Comparison of ENCODE assay signal across 1 cellular context in the genomic region with DNA sequence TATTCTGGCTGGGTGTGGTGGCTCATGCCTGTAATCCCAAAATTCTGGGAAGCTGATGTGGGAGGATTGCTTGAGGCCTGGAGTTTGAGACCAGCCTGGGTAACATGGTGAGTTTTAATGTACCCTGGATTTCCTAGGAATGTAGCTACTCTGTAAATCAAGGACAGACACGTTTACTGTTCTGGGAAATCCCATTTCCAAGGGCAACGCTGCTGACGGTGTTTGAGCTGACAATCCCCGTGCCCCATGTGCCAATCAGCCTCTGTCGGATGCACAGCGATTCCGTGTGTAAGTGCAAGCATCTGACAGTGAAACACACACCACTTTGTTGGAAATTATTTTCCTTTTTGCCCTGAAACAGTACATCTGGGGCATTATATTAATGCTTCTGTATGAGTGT.
TF ChIP-seq lines count a peak whose summit lies in the region.

No MANE protein-coding gene starts in this region.

TF ChIP-seq in GM23338, 12 proteins besides CTCF, POLR2A, EP300 and RAD21 (continued from another document):
- TF ChIP-seq, protein P1, sequence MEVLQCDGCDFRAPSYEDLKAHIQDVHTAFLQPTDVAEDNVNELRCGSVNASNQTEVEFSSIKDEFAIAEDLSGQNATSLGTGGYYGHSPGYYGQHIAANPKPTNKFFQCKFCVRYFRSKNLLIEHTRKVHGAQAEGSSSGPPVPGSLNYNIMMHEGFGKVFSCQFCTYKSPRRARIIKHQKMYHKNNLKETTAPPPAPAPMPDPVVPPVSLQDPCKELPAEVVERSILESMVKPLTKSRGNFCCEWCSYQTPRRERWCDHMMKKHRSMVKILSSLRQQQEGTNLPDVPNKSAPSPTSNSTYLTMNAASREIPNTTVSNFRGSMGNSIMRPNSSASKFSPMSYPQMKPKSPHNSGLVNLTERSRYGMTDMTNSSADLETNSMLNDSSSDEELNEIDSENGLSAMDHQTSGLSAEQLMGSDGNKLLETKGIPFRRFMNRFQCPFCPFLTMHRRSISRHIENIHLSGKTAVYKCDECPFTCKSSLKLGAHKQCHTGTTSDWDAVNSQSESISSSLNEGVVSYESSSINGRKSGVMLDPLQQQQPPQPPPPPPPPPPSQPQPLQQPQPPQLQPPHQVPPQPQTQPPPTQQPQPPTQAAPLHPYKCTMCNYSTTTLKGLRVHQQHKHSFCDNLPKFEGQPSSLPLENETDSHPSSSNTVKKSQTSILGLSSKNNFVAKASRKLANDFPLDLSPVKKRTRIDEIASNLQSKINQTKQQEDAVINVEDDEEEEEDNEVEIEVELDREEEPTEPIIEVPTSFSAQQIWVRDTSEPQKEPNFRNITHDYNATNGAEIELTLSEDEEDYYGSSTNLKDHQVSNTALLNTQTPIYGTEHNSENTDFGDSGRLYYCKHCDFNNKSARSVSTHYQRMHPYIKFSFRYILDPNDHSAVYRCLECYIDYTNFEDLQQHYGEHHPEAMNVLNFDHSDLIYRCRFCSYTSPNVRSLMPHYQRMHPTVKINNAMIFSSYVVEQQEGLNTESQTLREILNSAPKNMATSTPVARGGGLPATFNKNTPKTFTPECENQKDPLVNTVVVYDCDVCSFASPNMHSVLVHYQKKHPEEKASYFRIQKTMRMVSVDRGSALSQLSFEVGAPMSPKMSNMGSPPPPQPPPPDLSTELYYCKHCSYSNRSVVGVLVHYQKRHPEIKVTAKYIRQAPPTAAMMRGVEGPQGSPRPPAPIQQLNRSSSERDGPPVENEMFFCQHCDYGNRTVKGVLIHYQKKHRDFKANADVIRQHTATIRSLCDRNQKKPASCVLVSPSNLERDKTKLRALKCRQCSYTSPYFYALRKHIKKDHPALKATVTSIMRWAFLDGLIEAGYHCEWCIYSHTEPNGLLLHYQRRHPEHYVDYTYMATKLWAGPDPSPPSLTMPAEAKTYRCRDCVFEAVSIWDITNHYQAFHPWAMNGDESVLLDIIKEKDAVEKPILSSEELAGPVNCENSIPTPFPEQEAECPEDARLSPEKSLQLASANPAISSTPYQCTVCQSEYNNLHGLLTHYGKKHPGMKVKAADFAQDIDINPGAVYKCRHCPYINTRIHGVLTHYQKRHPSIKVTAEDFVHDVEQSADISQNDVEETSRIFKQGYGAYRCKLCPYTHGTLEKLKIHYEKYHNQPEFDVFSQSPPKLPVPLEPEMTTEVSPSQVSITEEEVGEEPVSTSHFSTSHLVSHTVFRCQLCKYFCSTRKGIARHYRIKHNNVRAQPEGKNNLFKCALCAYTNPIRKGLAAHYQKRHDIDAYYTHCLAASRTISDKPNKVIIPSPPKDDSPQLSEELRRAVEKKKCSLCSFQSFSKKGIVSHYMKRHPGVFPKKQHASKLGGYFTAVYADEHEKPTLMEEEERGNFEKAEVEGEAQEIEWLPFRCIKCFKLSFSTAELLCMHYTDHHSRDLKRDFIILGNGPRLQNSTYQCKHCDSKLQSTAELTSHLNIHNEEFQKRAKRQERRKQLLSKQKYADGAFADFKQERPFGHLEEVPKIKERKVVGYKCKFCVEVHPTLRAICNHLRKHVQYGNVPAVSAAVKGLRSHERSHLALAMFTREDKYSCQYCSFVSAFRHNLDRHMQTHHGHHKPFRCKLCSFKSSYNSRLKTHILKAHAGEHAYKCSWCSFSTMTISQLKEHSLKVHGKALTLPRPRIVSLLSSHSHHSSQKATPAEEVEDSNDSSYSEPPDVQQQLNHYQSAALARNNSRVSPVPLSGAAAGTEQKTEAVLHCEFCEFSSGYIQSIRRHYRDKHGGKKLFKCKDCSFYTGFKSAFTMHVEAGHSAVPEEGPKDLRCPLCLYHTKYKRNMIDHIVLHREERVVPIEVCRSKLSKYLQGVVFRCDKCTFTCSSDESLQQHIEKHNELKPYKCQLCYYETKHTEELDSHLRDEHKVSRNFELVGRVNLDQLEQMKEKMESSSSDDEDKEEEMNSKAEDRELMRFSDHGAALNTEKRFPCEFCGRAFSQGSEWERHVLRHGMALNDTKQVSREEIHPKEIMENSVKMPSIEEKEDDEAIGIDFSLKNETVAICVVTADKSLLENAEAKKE (CRISPR knock-in tag; IDR thresholded peaks at IDR 0.05), result no peak
- TF ChIP-seq EZH2phosphoT487 (IDR thresholded peaks at IDR 0.05; ENCODE audit: unreplicated experiment) (no peak), NANOG (IDR thresholded peaks at IDR 0.05; ENCODE audit: borderline replicate concordance) (no peak), JUNB (IDR thresholded peaks at IDR 0.05; ENCODE audit: unreplicated experiment) (no peak), POLR2AphosphoS5 (IDR thresholded peaks at IDR 0.05; ENCODE audit: low read depth) (no peak), ZNF331 (CRISPR knock-in tag; IDR thresholded peaks at IDR 0.05; ENCODE audit: low read depth) (no peak)
- TF ChIP-seq, protein P2, sequence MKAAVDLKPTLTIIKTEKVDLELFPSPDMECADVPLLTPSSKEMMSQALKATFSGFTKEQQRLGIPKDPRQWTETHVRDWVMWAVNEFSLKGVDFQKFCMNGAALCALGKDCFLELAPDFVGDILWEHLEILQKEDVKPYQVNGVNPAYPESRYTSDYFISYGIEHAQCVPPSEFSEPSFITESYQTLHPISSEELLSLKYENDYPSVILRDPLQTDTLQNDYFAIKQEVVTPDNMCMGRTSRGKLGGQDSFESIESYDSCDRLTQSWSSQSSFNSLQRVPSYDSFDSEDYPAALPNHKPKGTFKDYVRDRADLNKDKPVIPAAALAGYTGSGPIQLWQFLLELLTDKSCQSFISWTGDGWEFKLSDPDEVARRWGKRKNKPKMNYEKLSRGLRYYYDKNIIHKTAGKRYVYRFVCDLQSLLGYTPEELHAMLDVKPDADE (IDR thresholded peaks at IDR 0.05), result no peak
- TF ChIP-seq, protein P3, sequence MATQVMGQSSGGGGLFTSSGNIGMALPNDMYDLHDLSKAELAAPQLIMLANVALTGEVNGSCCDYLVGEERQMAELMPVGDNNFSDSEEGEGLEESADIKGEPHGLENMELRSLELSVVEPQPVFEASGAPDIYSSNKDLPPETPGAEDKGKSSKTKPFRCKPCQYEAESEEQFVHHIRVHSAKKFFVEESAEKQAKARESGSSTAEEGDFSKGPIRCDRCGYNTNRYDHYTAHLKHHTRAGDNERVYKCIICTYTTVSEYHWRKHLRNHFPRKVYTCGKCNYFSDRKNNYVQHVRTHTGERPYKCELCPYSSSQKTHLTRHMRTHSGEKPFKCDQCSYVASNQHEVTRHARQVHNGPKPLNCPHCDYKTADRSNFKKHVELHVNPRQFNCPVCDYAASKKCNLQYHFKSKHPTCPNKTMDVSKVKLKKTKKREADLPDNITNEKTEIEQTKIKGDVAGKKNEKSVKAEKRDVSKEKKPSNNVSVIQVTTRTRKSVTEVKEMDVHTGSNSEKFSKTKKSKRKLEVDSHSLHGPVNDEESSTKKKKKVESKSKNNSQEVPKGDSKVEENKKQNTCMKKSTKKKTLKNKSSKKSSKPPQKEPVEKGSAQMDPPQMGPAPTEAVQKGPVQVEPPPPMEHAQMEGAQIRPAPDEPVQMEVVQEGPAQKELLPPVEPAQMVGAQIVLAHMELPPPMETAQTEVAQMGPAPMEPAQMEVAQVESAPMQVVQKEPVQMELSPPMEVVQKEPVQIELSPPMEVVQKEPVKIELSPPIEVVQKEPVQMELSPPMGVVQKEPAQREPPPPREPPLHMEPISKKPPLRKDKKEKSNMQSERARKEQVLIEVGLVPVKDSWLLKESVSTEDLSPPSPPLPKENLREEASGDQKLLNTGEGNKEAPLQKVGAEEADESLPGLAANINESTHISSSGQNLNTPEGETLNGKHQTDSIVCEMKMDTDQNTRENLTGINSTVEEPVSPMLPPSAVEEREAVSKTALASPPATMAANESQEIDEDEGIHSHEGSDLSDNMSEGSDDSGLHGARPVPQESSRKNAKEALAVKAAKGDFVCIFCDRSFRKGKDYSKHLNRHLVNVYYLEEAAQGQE (IDR thresholded peaks at IDR 0.05; ENCODE audit: unreplicated experiment), result no peak
